8 cellular contexts compared by ENCODE assay signal in genomic region chr9:347667-348292, GRCh38.
DNase-seq lines count a peak whose midpoint lies in the region; ATAC-seq and TF ChIP-seq lines count a peak whose summit lies in the region.

No MANE protein-coding gene starts in this region.

- peak overlapping the region; percentile 74 for H3K4me2 ChIP-seq in BLaER1
- H3K4me2 ChIP-seq in SK-N-SH, result no peak overlapping the region

- no peaks in the 10 kb centered on the region for H3K9me2 ChIP-seq in SK-N-SH

- H3K9me3 Mint-ChIP-seq in HFFc6, result no peaks in the 10 kb centered on the region
- H3K9me3 Mint-ChIP-seq in activated naive CD4-positive, alpha-beta T cell treated with anti-CD3 and anti-CD28 coated beads for 36 hours, result no peaks in the 10 kb centered on the region

- H3K4me3 ChIP-seq in BLaER1 (no peak overlapping the region), SK-N-SH (ENCODE audit: low read depth in 2 of 2, low read length in 1 of 2) (no peak overlapping the region), fibroblast of villous mesenchyme (ENCODE audit: low read depth, low read length) (no peak overlapping the region)

- H2AFZ ChIP-seq in SK-N-SH (ENCODE audit: low read depth), result no peak overlapping the region

- POLR2A ChIA-PET in SK-N-SH (lab: Yijun Ruan, JAX), result no interaction called here

- H3K27ac ChIP-seq in BLaER1, result no peak overlapping the region
- no peak overlapping the region for H3K27ac ChIP-seq in SK-N-SH (ENCODE audit: low read depth in 2 of 2, low read length in 1 of 2)

- peak; percentile 45 for DNase-seq in HFFc6
- DNase-seq in SK-N-SH, result peak; percentile 5
- peak; percentile 42 for DNase-seq in fibroblast of villous mesenchyme (ENCODE audit: low read depth)
- DNase-seq in pons (ENCODE audit: low spot score), result peak; percentile 34
- DNase-seq in activated naive CD4-positive, alpha-beta T cell treated with anti-CD3 and anti-CD28 coated beads for 36 hours, result no peak
- DNase-seq in stimulated activated CD4-positive, alpha-beta T cell treated with anti-CD3 and anti-CD28 coated beads, Interleukin-2, amount 100 ng/mL, for 48 hours, result no peak

- no peak overlapping the region for H3K9ac ChIP-seq in BLaER1
- no peak overlapping the region for H3K9ac ChIP-seq in SK-N-SH

- no peak for TF ChIP-seq EP300 in SK-N-SH (IDR thresholded peaks at IDR 0.05; ENCODE audit: borderline replicate concordance in 1 of 2, low read depth in 1 of 2, low read length in 1 of 2)

- H3K36me3 Mint-ChIP-seq in HFFc6 (ENCODE audit: low read depth), result no peaks in the 10 kb centered on the region
- peaks cover 28% of the 10 kb centered on the region for H3K36me3 Mint-ChIP-seq in activated naive CD4-positive, alpha-beta T cell treated with anti-CD3 and anti-CD28 coated beads for 36 hours (ENCODE audit: low read depth)

- H3K4me3 Mint-ChIP-seq in HFFc6, result no peak overlapping the region
- H3K4me3 Mint-ChIP-seq in activated naive CD4-positive, alpha-beta T cell treated with anti-CD3 and anti-CD28 coated beads for 36 hours, result no peak overlapping the region

- peaks cover 15% of the 10 kb centered on the region for H3K27me3 Mint-ChIP-seq in HFFc6 (ENCODE audit: insufficient read depth)
- no peaks in the 10 kb centered on the region for H3K27me3 Mint-ChIP-seq in activated naive CD4-positive, alpha-beta T cell treated with anti-CD3 and anti-CD28 coated beads for 36 hours (ENCODE audit: low read depth)

- H3K27ac Mint-ChIP-seq in HFFc6, result no peak overlapping the region
- H3K27ac Mint-ChIP-seq in activated naive CD4-positive, alpha-beta T cell treated with anti-CD3 and anti-CD28 coated beads for 36 hours, result no peak overlapping the region

- H3K4me1 ChIP-seq in BLaER1 (peaks cover 47% of the 10 kb centered on the region), SK-N-SH (ENCODE audit: control insufficient read depth in 1 of 2, insufficient read depth in 2 of 2, low read depth in 1 of 2, low read length in 1 of 2) (no peaks in the 10 kb centered on the region)

- TF ChIP-seq RAD21 in SK-N-SH (IDR thresholded peaks at IDR 0.05; ENCODE audit: low read length), result peak; percentile 60

- H3K36me3 ChIP-seq in BLaER1 (peaks cover 2% of the 10 kb centered on the region), SK-N-SH (replicated peaks in 1 of 2; ENCODE audit: control insufficient read depth in 1 of 2, insufficient read depth in 2 of 2, low read length in 1 of 2) (no peaks in the 10 kb centered on the region)

- H3K4me1 Mint-ChIP-seq in HFFc6 (ENCODE audit: low read depth), result no peaks in the 10 kb centered on the region
- peaks cover 23% of the 10 kb centered on the region for H3K4me1 Mint-ChIP-seq in activated naive CD4-positive, alpha-beta T cell treated with anti-CD3 and anti-CD28 coated beads for 36 hours (ENCODE audit: low read depth)

- intact Hi-C loops in activated naive CD4-positive, alpha-beta T cell treated with anti-CD3 and anti-CD28 coated beads for 36 hours (cut with micrococcal nuclease), result loop anchor here (5.0 kb wide), 2 partner anchors 265 to 460 kb away; no protein-coding TSS in a partner anchor

- no peaks in the 10 kb centered on the region for H4K20me1 ChIP-seq in BLaER1
- no peaks in the 10 kb centered on the region for H4K20me1 ChIP-seq in SK-N-SH (ENCODE audit: insufficient read depth)

- WGBS in SK-N-SH (ENCODE audit: low lambda C conversion rate), result 3% methylated on average over 9 of the region's 9 CpGs

- CTCF ChIA-PET in SK-N-SH (lab: Yijun Ruan, JAX), result interaction anchor here (0.9 to 1.4 kb wide), 3 partner anchors 12 to 21 kb away, joined by 3 to 9 read pairs (median 3); no protein-coding TSS in a partner anchor
- CTCF ChIA-PET in activated naive CD4-positive, alpha-beta T cell treated with anti-CD3 and anti-CD28 coated beads for 36 hours (lab: Charles Lee), result interaction anchor here (0.5 kb wide), 1 partner anchor 131 kb away, joined by 3 read pairs; no protein-coding TSS in a partner anchor

- H3F3A ChIP-seq in SK-N-SH (replicated peaks; ENCODE audit: insufficient read depth), result no peaks in the 10 kb centered on the region

- H3K27me3 ChIP-seq in BLaER1, result no peaks in the 10 kb centered on the region
- H3K27me3 ChIP-seq in SK-N-SH (ENCODE audit: insufficient read depth), result peaks cover 52% of the 10 kb centered on the region

- no peak for ATAC-seq in GM18505 (IDR thresholded peaks at IDR 0.05; ENCODE audit: unreplicated experiment)

- H3K9me3 ChIP-seq in BLaER1 (no peaks in the 10 kb centered on the region), SK-N-SH (no peaks in the 10 kb centered on the region)

- H3K79me2 ChIP-seq in SK-N-SH (ENCODE audit: insufficient read depth), result no peaks in the 10 kb centered on the region

- TF ChIP-seq CTCF in HFFc6 (IDR thresholded peaks at IDR 0.05) (peak; percentile 84), SK-N-SH (IDR thresholded peaks at IDR 0.05) (peak; percentile 66), fibroblast of villous mesenchyme (IDR thresholded peaks at IDR 0.05; ENCODE audit: insufficient read depth, low read depth, low read length) (peak; percentile 68)

- TF ChIP-seq POLR2A in GM18505 (IDR thresholded peaks at IDR 0.05; ENCODE audit: borderline replicate concordance, extremely low read depth, insufficient read depth, insufficient read length), result no peak

TF ChIP-seq in SK-N-SH, 30 proteins besides CTCF, POLR2A, EP300 and RAD21:
- TF ChIP-seq SMC3 (IDR thresholded peaks at IDR 0.05; ENCODE audit: low read depth, low read length), result peak; percentile 27
- TF ChIP-seq FOSL2 (IDR thresholded peaks at IDR 0.05; ENCODE audit: borderline replicate concordance, low read depth), result no peak

Comparison
In these comparisons a context has a peak if more than half of its experiments do, and no peak if none do; other contexts are left out.
1. DNase-seq: peak in HFFc6 (single experiment), SK-N-SH (single experiment), fibroblast of villous mesenchyme (single experiment) and pons (single experiment); none in activated naive CD4-positive, alpha-beta T cell treated with anti-CD3 and anti-CD28 coated beads for 36 hours (single experiment) and stimulated activated CD4-positive, alpha-beta T cell treated with anti-CD3 and anti-CD28 coated beads, Interleukin-2, amount 100 ng/mL, for 48 hours (0 of 2).
2. Peak in every context shown above with its lines, with median percentiles within 50 percentile points of each other: CTCF ChIP-seq.